In the genomic region with DNA sequence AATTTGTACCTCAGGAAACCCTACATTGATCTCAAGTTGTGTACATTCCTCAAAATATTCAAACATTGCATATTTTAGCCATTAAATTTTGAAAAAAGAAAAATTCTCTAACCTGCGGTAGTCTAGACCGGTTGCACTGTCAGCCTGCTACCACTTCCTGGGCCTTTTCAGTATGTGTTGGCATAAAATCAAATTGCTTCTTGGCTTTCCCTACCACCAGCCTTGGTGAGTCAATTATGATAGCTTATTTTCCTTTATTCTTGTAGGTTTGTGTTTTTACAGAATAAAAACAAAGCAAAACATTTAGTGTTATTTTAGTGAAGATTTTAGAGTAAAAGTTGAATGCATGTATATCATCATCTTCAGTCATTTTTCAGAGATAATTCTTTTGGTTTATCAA, we compare ENCODE assay signal across 1 cellular context.
TF ChIP-seq lines count a peak whose summit lies in the region.

No MANE protein-coding gene starts in this region.

TF ChIP-seq in GM23338, 12 proteins besides CTCF, POLR2A, EP300 and RAD21 (continued from another document):
- no peak for TF ChIP-seq ZNF462 (CRISPR knock-in tag; IDR thresholded peaks at IDR 0.05)
